12 cellular contexts compared by ENCODE assay signal in genomic region chr2:227228061-227228667, GRCh38.
DNase-seq lines count a peak whose midpoint lies in the region; ATAC-seq and TF ChIP-seq lines count a peak whose summit lies in the region.
"Had no signal": no experiment of that assay in that cellular context is flagged by ENCODE, and none has a peak within 500 bp of the region (broad histone marks: within the 10 kb centered on the region; RNA-seq: fewer than 3 reads in every experiment).

No MANE protein-coding gene starts in this region.

- ATAC-seq in left cardiac atrium (peak; percentile 95 to 96), GM21381 (IDR thresholded peaks at IDR 0.05; ENCODE audit: unreplicated experiment) (no peak)
- ATAC-seq: GM23338 had no signal

- intact Hi-C loops in left cardiac atrium (cut with DNase I), result no loop called here
- intact Hi-C loops in sigmoid colon (cut with DNase I), result no loop called here
- intact Hi-C loops in posterior vena cava (cut with DNase I), result no loop called here

- H3K9ac ChIP-seq in SK-N-SH, result no peak overlapping the region
- H3K9ac ChIP-seq: KMS-11 had no signal

- H4K20me1 ChIP-seq in SK-N-SH (ENCODE audit: insufficient read depth), result no peaks in the 10 kb centered on the region

- POLR2A ChIA-PET in SK-N-SH (lab: Yijun Ruan, JAX), result no interaction called here

- H3K27ac ChIP-seq in SK-N-SH (ENCODE audit: low read depth in 2 of 2, low read length in 1 of 2) (peak overlapping the region in 1 of 2 experiments; percentile 50; a peak in 1 of 4 replicates), sigmoid colon (no peak overlapping the region)
- H3K27ac ChIP-seq: KMS-11 had no signal

- 7% methylated on average over 13 of the region's 14 CpGs for WGBS in SK-N-SH (ENCODE audit: low lambda C conversion rate)
- 17 to 59% methylated on average over 14 of the region's 14 CpGs for WGBS in sigmoid colon, 2 donors

- H3K4me3 ChIP-seq in SK-N-SH (ENCODE audit: low read depth in 2 of 2, low read length in 1 of 2), result no peak overlapping the region; a peak in 1 of 4 replicates
- H3K4me3 ChIP-seq in sigmoid colon, result no peak overlapping the region
- H3K4me3 ChIP-seq: GM23338 had no signal

- H3F3A ChIP-seq in SK-N-SH (replicated peaks; ENCODE audit: insufficient read depth), result no peaks in the 10 kb centered on the region

- no peaks in the 10 kb centered on the region for H3K36me3 ChIP-seq in SK-N-SH (replicated peaks in 1 of 2; ENCODE audit: control insufficient read depth in 1 of 2, insufficient read depth in 2 of 2, low read length in 1 of 2)
- no peaks in the 10 kb centered on the region for H3K36me3 ChIP-seq in sigmoid colon

- H3K27me3 ChIP-seq in SK-N-SH (ENCODE audit: insufficient read depth) (no peaks in the 10 kb centered on the region; the same call in 1 of the 2 replicates), sigmoid colon (no peaks in the 10 kb centered on the region)

- H3K4me1 ChIP-seq in SK-N-SH (ENCODE audit: control insufficient read depth in 1 of 2, insufficient read depth in 2 of 2, low read depth in 1 of 2, low read length in 1 of 2), result peaks cover 0 to 13% of the 10 kb centered on the region in 2 experiments; a peak in 2 of 4 replicates
- peaks cover 0 to 10% (median 0%) of the 10 kb centered on the region in 4 donors for H3K4me1 ChIP-seq in sigmoid colon

- H3K9me2 ChIP-seq in SK-N-SH, result no peaks in the 10 kb centered on the region

- DNase-seq in HK-2 (ENCODE audit: unreplicated experiment) (peak; percentile 4), SK-N-SH (peak; percentile 69), left cardiac atrium (peak; percentile 78), sigmoid colon (peak; percentile 71), posterior vena cava (ENCODE audit: low spot score) (no peak), cerebellar nuclear complex (lab: John Stamatoyannopoulos, UW) (no peak), T-helper 1 cell (no peak)
- DNase-seq: erythroblast; stimulated activated CD8-positive, alpha-beta memory T cell treated with anti-CD3 and anti-CD28 coated beads, Interleukin-4, amount 100 ng/mL, for 48 hours had no signal

- CTCF ChIA-PET in SK-N-SH (lab: Yijun Ruan, JAX), result interaction anchor here (1.2 to 2.5 kb wide), 3 partner anchors 10 to 194 kb away, joined by 3 to 28 read pairs (median 7); no protein-coding TSS in a partner anchor

- 0 out of 2 replicates have a peak overlapping the region, but pooled peaks have one; percentile 24 for H2AFZ ChIP-seq in SK-N-SH (ENCODE audit: low read depth)
- H2AFZ ChIP-seq: GM23338 had no signal

- no peak for TF ChIP-seq EP300 in SK-N-SH (IDR thresholded peaks at IDR 0.05; ENCODE audit: borderline replicate concordance in 1 of 2, low read depth in 1 of 2, low read length in 1 of 2)
- no peak for TF ChIP-seq EP300 in sigmoid colon (IDR thresholded peaks at IDR 0.05)

- no peak for TF ChIP-seq RAD21 in SK-N-SH (IDR thresholded peaks at IDR 0.05; ENCODE audit: low read length)

- TF ChIP-seq CTCF in SK-N-SH (IDR thresholded peaks at IDR 0.05) (no peak), sigmoid colon (IDR thresholded peaks at IDR 0.05) (no peak)

- no peak for TF ChIP-seq POLR2A in sigmoid colon (IDR thresholded peaks at IDR 0.05)

- H3K9me3 ChIP-seq in SK-N-SH (no peaks in the 10 kb centered on the region), sigmoid colon (no peaks in the 10 kb centered on the region)

- no peaks in the 10 kb centered on the region for H3K79me2 ChIP-seq in SK-N-SH (ENCODE audit: insufficient read depth)

- no peak overlapping the region for H3K4me2 ChIP-seq in SK-N-SH
- H3K4me2 ChIP-seq: GM23338, KMS-11 had no signal

TF ChIP-seq in SK-N-SH, 30 proteins besides CTCF, POLR2A, EP300 and RAD21:
- TF ChIP-seq MEF2A (IDR thresholded peaks at IDR 0.05; ENCODE audit: borderline replicate concordance, low read depth) (no peak), MXI1 (IDR thresholded peaks at IDR 0.05; ENCODE audit: low read depth, low read length) (peak; percentile 78), FOXJ3 (CRISPR knock-in tag; IDR thresholded peaks at IDR 0.05) (no peak), GATA2 (CRISPR knock-in tag; IDR thresholded peaks at IDR 0.05) (peak; percentile 67), RCOR1 (IDR thresholded peaks at IDR 0.05; ENCODE audit: low read length) (0 out of 2 replicates have a peak, but pooled peaks have one; percentile 43), MAX (IDR thresholded peaks at IDR 0.05; ENCODE audit: low read depth) (0 out of 2 replicates have a peak, but pooled peaks have one; percentile 9), TCF12 (IDR thresholded peaks at IDR 0.05) (0 out of 2 replicates have a peak, but pooled peaks have one; percentile 6)
- TF ChIP-seq, protein P1, sequence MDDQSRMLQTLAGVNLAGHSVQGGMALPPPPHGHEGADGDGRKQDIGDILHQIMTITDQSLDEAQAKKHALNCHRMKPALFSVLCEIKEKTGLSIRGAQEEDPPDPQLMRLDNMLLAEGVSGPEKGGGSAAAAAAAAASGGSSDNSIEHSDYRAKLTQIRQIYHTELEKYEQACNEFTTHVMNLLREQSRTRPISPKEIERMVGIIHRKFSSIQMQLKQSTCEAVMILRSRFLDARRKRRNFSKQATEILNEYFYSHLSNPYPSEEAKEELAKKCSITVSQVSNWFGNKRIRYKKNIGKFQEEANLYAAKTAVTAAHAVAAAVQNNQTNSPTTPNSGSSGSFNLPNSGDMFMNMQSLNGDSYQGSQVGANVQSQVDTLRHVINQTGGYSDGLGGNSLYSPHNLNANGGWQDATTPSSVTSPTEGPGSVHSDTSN (IDR thresholded peaks at IDR 0.05), result peak; percentile 24; the same call in 1 of the 2 replicates

Comparison
In these comparisons a context has a peak if more than half of its experiments do, and no peak if none do; other contexts are left out.
1. DNase-seq: peak in HK-2 (single experiment), SK-N-SH (single experiment), left cardiac atrium (single experiment) and sigmoid colon (single experiment); none in posterior vena cava (single experiment), cerebellar nuclear complex (0 of 2) and T-helper 1 cell (0 of 5).